ENCODE assay signal across 17 cellular contexts in the genomic region with DNA sequence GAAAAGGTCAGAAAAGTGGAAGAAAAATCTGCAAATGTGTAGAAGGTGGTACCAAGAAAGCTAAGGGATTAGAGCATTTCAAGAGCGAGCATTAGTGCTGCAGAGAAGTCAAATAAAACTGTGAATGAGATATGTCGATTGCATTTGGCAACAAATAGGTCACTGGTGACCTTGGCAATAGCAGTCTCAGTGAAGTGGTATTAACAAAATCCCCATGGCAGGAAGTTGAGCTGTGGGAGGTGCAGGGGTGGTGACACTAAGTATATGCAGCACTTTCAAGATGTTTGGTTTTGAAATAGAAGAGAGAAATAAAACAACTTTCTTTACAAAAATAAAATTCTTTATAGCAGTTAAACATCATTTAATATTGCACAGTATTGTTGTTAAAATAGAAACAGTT.
DNase-seq lines count a peak whose midpoint lies in the region; ATAC-seq and TF ChIP-seq lines count a peak whose summit lies in the region.
"Had no signal": no experiment of that assay in that cellular context is flagged by ENCODE, and none has a peak within 500 bp of the region (broad histone marks: within the 10 kb centered on the region; RNA-seq: fewer than 3 reads in every experiment).

No MANE protein-coding gene starts in this region.

- H3K27me3 ChIP-seq in A673 (replicated peaks; ENCODE audit: insufficient read depth, low read depth, low read length, poor library complexity): no peaks in the 10 kb centered on the region
- H3K27me3 ChIP-seq in GM23338 (ENCODE audit: insufficient read depth): no peaks in the 10 kb centered on the region
- no peaks in the 10 kb centered on the region for H3K27me3 ChIP-seq in mesendoderm (ENCODE audit: insufficient read depth, low read length, poor library complexity)
- H3K27me3 ChIP-seq: BLaER1 treated with 17β-estradiol and CSF1 and Interleukin-3, amounts not matched to agents 10 nM and 100 nM; SJCRH30 had no signal

- H3K27ac Mint-ChIP-seq in GM23338 (no peak overlapping the region), osteocyte (ENCODE audit: unreplicated experiment) (peak overlapping the region; percentile 25)
- H3K27ac Mint-ChIP-seq in activated T-helper 1 cell treated with anti-CD3 and anti-CD28 coated beads, Interleukin-12 subunit alpha, Interleukin-12 subunit beta, Interleukin-2, Interleukin-4 antibody, amounts not matched to agents 30 ng/mL and 10 ng/mL and 1 ng/mL, durations not matched to agents 14 hours and 24 hours and 36 hours: no peak overlapping the region
- H3K27ac Mint-ChIP-seq: CD8-positive, alpha-beta T cell had no signal

- H3K27ac ChIP-seq in A673 (ENCODE audit: low read depth, low read length, poor library complexity, severe bottlenecking) (no peak overlapping the region), GM23338 (ENCODE audit: low read depth) (no peak overlapping the region), mesendoderm (ENCODE audit: low read depth, low read length) (no peak overlapping the region)
- H3K27ac ChIP-seq: A549; BLaER1 treated with 17β-estradiol and CSF1 and Interleukin-3, amounts not matched to agents 10 nM and 100 nM; HL-60; SJCRH30 had no signal

- H2BK120ac ChIP-seq in mesendoderm (ENCODE audit: low read depth, low read length): no peak overlapping the region

- no peak overlapping the region for H3K9ac ChIP-seq in mesendoderm (ENCODE audit: low read length)
- H3K9ac ChIP-seq: BLaER1 treated with 17β-estradiol and CSF1 and Interleukin-3, amounts not matched to agents 10 nM and 100 nM had no signal

- ATAC-seq in GM23338: no peak
- ATAC-seq: A549; CD8-positive, alpha-beta T cell had no signal

- H3K9me3 ChIP-seq in A673 (ENCODE audit: low read depth, low read length, poor library complexity, severe bottlenecking): no peaks in the 10 kb centered on the region
- H3K9me3 ChIP-seq: A549, HAP-1, SJCRH30 had no signal

- no peaks in the 10 kb centered on the region for H3K27me3 Mint-ChIP-seq in GM23338 (ENCODE audit: insufficient read depth, low read depth, poor library complexity)
- no peaks in the 10 kb centered on the region for H3K27me3 Mint-ChIP-seq in osteocyte (ENCODE audit: unreplicated experiment)
- H3K27me3 Mint-ChIP-seq in activated T-helper 1 cell treated with anti-CD3 and anti-CD28 coated beads, Interleukin-12 subunit alpha, Interleukin-12 subunit beta, Interleukin-2, Interleukin-4 antibody, amounts not matched to agents 30 ng/mL and 10 ng/mL and 1 ng/mL, durations not matched to agents 14 hours and 24 hours and 36 hours (ENCODE audit: insufficient read depth): no peaks in the 10 kb centered on the region

- H3K4me3 Mint-ChIP-seq in GM23338: no peak overlapping the region
- H3K4me3 Mint-ChIP-seq in osteocyte (ENCODE audit: unreplicated experiment): no peak overlapping the region
- no peak overlapping the region for H3K4me3 Mint-ChIP-seq in activated T-helper 1 cell treated with anti-CD3 and anti-CD28 coated beads, Interleukin-12 subunit alpha, Interleukin-12 subunit beta, Interleukin-2, Interleukin-4 antibody, amounts not matched to agents 30 ng/mL and 10 ng/mL and 1 ng/mL, durations not matched to agents 14 hours and 24 hours and 36 hours
- H3K4me3 Mint-ChIP-seq: CD8-positive, alpha-beta T cell had no signal

- H3K23ac ChIP-seq in mesendoderm (ENCODE audit: low read length): no peak overlapping the region

- intact Hi-C loops in A673 (cut with micrococcal nuclease; ENCODE audit: unreplicated experiment): no loop called here
- intact Hi-C loops in activated T-helper 1 cell treated with anti-CD3 and anti-CD28 coated beads, Interleukin-12 subunit alpha, Interleukin-12 subunit beta, Interleukin-2, Interleukin-4 antibody, amounts not matched to agents 30 ng/mL and 10 ng/mL and 1 ng/mL, durations not matched to agents 14 hours and 24 hours and 36 hours (cut with micrococcal nuclease): no loop called here

- no peak for TF ChIP-seq CTCF in A673 (conservative IDR thresholded peaks at IDR 0.05; ENCODE audit: low read depth, low read length)
- no peak for TF ChIP-seq CTCF in GM23338 (conservative IDR thresholded peaks at IDR 0.05; ENCODE audit: low read depth in 2 of 2)
- no peak for TF ChIP-seq CTCF in choroid plexus epithelial cell (conservative IDR thresholded peaks at IDR 0.05; ENCODE audit: low read depth, low read length)
- TF ChIP-seq CTCF in osteocyte (IDR thresholded peaks at IDR 0.05): no peak

- H4K5ac ChIP-seq in mesendoderm (ENCODE audit: low read length): no peak overlapping the region

- no peak overlapping the region for H3K56ac ChIP-seq in mesendoderm (ENCODE audit: low read length)

- no TSS peak for BruUV-seq in A673 (replicated peaks; lab: Mats Ljungman, UMichigan)

- H2BK15ac ChIP-seq in mesendoderm (replicated peaks; ENCODE audit: low read depth): no peak overlapping the region

- POLR2A ChIA-PET in A673 (lab: Charles Lee; ENCODE audit: low non-redundant PET): no interaction called here

- peaks cover 11% of the 10 kb centered on the region; the same call in 2 of the 3 replicates for H3K4me1 Mint-ChIP-seq in GM23338
- peaks cover 21% of the 10 kb centered on the region for H3K4me1 Mint-ChIP-seq in osteocyte (ENCODE audit: unreplicated experiment)
- H3K4me1 Mint-ChIP-seq in activated T-helper 1 cell treated with anti-CD3 and anti-CD28 coated beads, Interleukin-12 subunit alpha, Interleukin-12 subunit beta, Interleukin-2, Interleukin-4 antibody, amounts not matched to agents 30 ng/mL and 10 ng/mL and 1 ng/mL, durations not matched to agents 14 hours and 24 hours and 36 hours (ENCODE audit: low read depth): no peaks in the 10 kb centered on the region

- H2BK5ac ChIP-seq in mesendoderm (ENCODE audit: low read length): no peak overlapping the region

- H3K79me1 ChIP-seq in mesendoderm (ENCODE audit: low read length): no peaks in the 10 kb centered on the region

- WGBS in mesendoderm (ENCODE audit: extremely low coverage, insufficient coverage, low lambda C conversion rate): no CpG with 5 or more reads among the region's 2 CpGs

- H4K20me1 ChIP-seq in GM23338 (replicated peaks; ENCODE audit: insufficient read depth): no peaks in the 10 kb centered on the region
- H4K20me1 ChIP-seq: BLaER1 treated with 17β-estradiol and CSF1 and Interleukin-3, amounts not matched to agents 10 nM and 100 nM had no signal

- peak overlapping the region; percentile 35; the same call in 1 of the 2 replicates for H2AFZ ChIP-seq in GM23338

- H3K9me3 Mint-ChIP-seq in GM23338: no peaks in the 10 kb centered on the region
- no peaks in the 10 kb centered on the region for H3K9me3 Mint-ChIP-seq in osteocyte (ENCODE audit: unreplicated experiment)
- H3K9me3 Mint-ChIP-seq in activated T-helper 1 cell treated with anti-CD3 and anti-CD28 coated beads, Interleukin-12 subunit alpha, Interleukin-12 subunit beta, Interleukin-2, Interleukin-4 antibody, amounts not matched to agents 30 ng/mL and 10 ng/mL and 1 ng/mL, durations not matched to agents 14 hours and 24 hours and 36 hours: no peaks in the 10 kb centered on the region
- H3K9me3 Mint-ChIP-seq: CD8-positive, alpha-beta T cell had no signal

- CTCF ChIA-PET in A673 (lab: Charles Lee): no interaction called here

- H3K4me2 ChIP-seq in GM23338 (no peak overlapping the region), mesendoderm (ENCODE audit: low read length) (no peak overlapping the region)
- H3K4me2 ChIP-seq: A549; BLaER1 treated with 17β-estradiol and CSF1 and Interleukin-3, amounts not matched to agents 10 nM and 100 nM had no signal

- H3K36me3 ChIP-seq in A673 (ENCODE audit: insufficient read depth, low read length, poor library complexity, severe bottlenecking) (no peaks in the 10 kb centered on the region), GM23338 (ENCODE audit: insufficient read depth) (no peaks in the 10 kb centered on the region), mesendoderm (ENCODE audit: control insufficient read depth, insufficient read depth, low read length) (no peaks in the 10 kb centered on the region)
- H3K36me3 ChIP-seq: BLaER1 treated with 17β-estradiol and CSF1 and Interleukin-3, amounts not matched to agents 10 nM and 100 nM; HAP-1; SJCRH30 had no signal

- H3K79me2 ChIP-seq in GM23338 (replicated peaks; ENCODE audit: insufficient read depth) (no peaks in the 10 kb centered on the region), mesendoderm (ENCODE audit: control insufficient read depth, insufficient read depth, low read length) (no peaks in the 10 kb centered on the region)

- H3K4me3 ChIP-seq in A673 (ENCODE audit: low read depth, low read length, poor library complexity, severe bottlenecking): no peak overlapping the region
- no peak overlapping the region for H3K4me3 ChIP-seq in GM23338
- H3K4me3 ChIP-seq in choroid plexus epithelial cell (ENCODE audit: low read depth, low read length): no peak overlapping the region
- H3K4me3 ChIP-seq in mesendoderm (ENCODE audit: low read length): no peak overlapping the region
- H3K4me3 ChIP-seq: A549; BLaER1 treated with 17β-estradiol and CSF1 and Interleukin-3, amounts not matched to agents 10 nM and 100 nM; HAP-1; SJCRH30 had no signal

- no peaks in the 10 kb centered on the region for H3K9me2 ChIP-seq in GM23338 (ENCODE audit: insufficient read depth)

- DNase-seq in A673 (ENCODE audit: low spot score) (peak; percentile 45), GM23338 (ENCODE audit: low spot score) (no peak), choroid plexus epithelial cell (ENCODE audit: low read depth) (peak; percentile 33), osteocyte (ENCODE audit: extremely low spot score, unreplicated experiment) (no peak), anterior cingulate cortex (lab: John Stamatoyannopoulos, UW) (no peak), mesendoderm (no peak)
- no peak for DNase-seq in activated CD4-positive, alpha-beta T cell treated with anti-CD3 and anti-CD28 coated beads, Interleukin-2, amount 50 U/mL, for 4 hours
- no peak for DNase-seq in activated T-helper 1 cell treated with anti-CD3 and anti-CD28 coated beads, Interleukin-12 subunit alpha, Interleukin-12 subunit beta, Interleukin-2, Interleukin-4 antibody, amounts not matched to agents 30 ng/mL and 10 ng/mL and 1 ng/mL, durations not matched to agents 14 hours and 24 hours and 36 hours (ENCODE audit: low spot score)
- DNase-seq: CD8-positive, alpha-beta T cell; DMS53; Karpas-422; NCI-H510A; SJCRH30 had no signal

- H3F3A ChIP-seq in GM23338 (replicated peaks; ENCODE audit: low read depth): 0 out of 2 replicates have a peak, but pooled peaks cover 2% of the 10 kb centered on the region

- H3K36me3 Mint-ChIP-seq in GM23338 (ENCODE audit: low read depth) (no peaks in the 10 kb centered on the region), osteocyte (ENCODE audit: unreplicated experiment) (no peaks in the 10 kb centered on the region)
- no peaks in the 10 kb centered on the region for H3K36me3 Mint-ChIP-seq in activated T-helper 1 cell treated with anti-CD3 and anti-CD28 coated beads, Interleukin-12 subunit alpha, Interleukin-12 subunit beta, Interleukin-2, Interleukin-4 antibody, amounts not matched to agents 30 ng/mL and 10 ng/mL and 1 ng/mL, durations not matched to agents 14 hours and 24 hours and 36 hours (ENCODE audit: low read depth)
- H3K36me3 Mint-ChIP-seq: CD8-positive, alpha-beta T cell had no signal

- H3K4ac ChIP-seq in mesendoderm (ENCODE audit: low read depth, low read length): no peak overlapping the region

- H3K18ac ChIP-seq in mesendoderm (ENCODE audit: low read length): no peak overlapping the region

- no peak overlapping the region for H4K8ac ChIP-seq in mesendoderm (ENCODE audit: low read depth, low read length)

- H2AK5ac ChIP-seq in mesendoderm (ENCODE audit: low read length): no peak overlapping the region

- H3K4me1 ChIP-seq in A673 (ENCODE audit: insufficient read depth, low read length, poor library complexity, severe bottlenecking) (peaks cover 16% of the 10 kb centered on the region), GM23338 (ENCODE audit: insufficient read depth) (no peaks in the 10 kb centered on the region), mesendoderm (ENCODE audit: control insufficient read depth, low read depth, low read length) (no peaks in the 10 kb centered on the region)
- H3K4me1 ChIP-seq: HAP-1, SJCRH30 had no signal

Comparison
In these comparisons a context has a peak if more than half of its experiments do, and no peak if none do; other contexts are left out.
1. DNase-seq: peak in A673 (single experiment) and choroid plexus epithelial cell (single experiment); none in GM23338 (single experiment), osteocyte (single experiment), activated CD4-positive, alpha-beta T cell treated with anti-CD3 and anti-CD28 coated beads, Interleukin-2, amount 50 U/mL, for 4 hours (0 of 2), anterior cingulate cortex (0 of 58), mesendoderm (single experiment) and activated T-helper 1 cell treated with anti-CD3 and anti-CD28 coated beads, Interleukin-12 subunit alpha, Interleukin-12 subunit beta, Interleukin-2, Interleukin-4 antibody, amounts not matched to agents 30 ng/mL and 10 ng/mL and 1 ng/mL, durations not matched to agents 14 hours and 24 hours and 36 hours (single experiment).